In genomic region chr11:69509846-69510390, GRCh38 we compare ENCODE assay signal across 27 cellular contexts. TPM values are rescaled to one million over a fixed set of nuclear protein-coding genes. Genes with fewer than 3 reads are reported as not detected.
DNase-seq lines count a peak whose midpoint lies in the region; ATAC-seq and TF ChIP-seq lines count a peak whose summit lies in the region.
"Had no signal": no experiment of that assay in that cellular context is flagged by ENCODE, and none has a peak within 500 bp of the region (broad histone marks: within the 10 kb centered on the region; RNA-seq: fewer than 3 reads in every experiment).

No MANE protein-coding gene starts in this region.

- H4K20me1 ChIP-seq in SK-N-SH (ENCODE audit: insufficient read depth) = no peaks in the 10 kb centered on the region
- H4K20me1 ChIP-seq: BLaER1 had no signal

- CTCF ChIA-PET in SK-N-SH (lab: Yijun Ruan, JAX) = no interaction called here

- intact Hi-C loops in spleen (cut with DNase I; ENCODE audit: low total_unique reads) = no loop called here

- H4K91ac ChIP-seq in mesenchymal stem cell (ENCODE audit: low read length) = no peak overlapping the region

- H3K79me1 ChIP-seq in mesenchymal stem cell (replicated peaks; ENCODE audit: low read length, poor library complexity, severe bottlenecking) = no peaks in the 10 kb centered on the region

- H3K4me2 ChIP-seq in SK-N-SH (peak overlapping the region; percentile 33; the same call in 1 of the 2 replicates), mesenchymal stem cell (ENCODE audit: low read length, poor library complexity, severe bottlenecking) (no peak overlapping the region)
- H3K4me2 ChIP-seq: GM23338 had no signal

- TF ChIP-seq CTCF in SK-N-SH (IDR thresholded peaks at IDR 0.05) = no peak
- no peak for TF ChIP-seq CTCF in spleen (IDR thresholded peaks at IDR 0.05 in 8 of 11, conservative IDR thresholded peaks at IDR 0.05 in 3 of 11)

- peak overlapping the region; percentile 12 for H4K8ac ChIP-seq in mesenchymal stem cell (ENCODE audit: low read length)

- H3K9me3 ChIP-seq in SK-N-SH = no peaks in the 10 kb centered on the region
- no peaks in the 10 kb centered on the region for H3K9me3 ChIP-seq in MG63
- peaks cover 9% of the 10 kb centered on the region for H3K9me3 ChIP-seq in mesenchymal stem cell (ENCODE audit: control insufficient read depth, low read length)
- peaks cover 0 to 9% (median 0%) of the 10 kb centered on the region in 8 donors for H3K9me3 ChIP-seq in spleen
- H3K9me3 ChIP-seq: Caco-2, HAP-1, SJCRH30 had no signal

- POLR2A ChIA-PET in SK-N-SH (lab: Yijun Ruan, JAX) = no interaction called here

- no peak for TF ChIP-seq POLR2A in spleen (IDR thresholded peaks at IDR 0.05)

- no CpG with 5 or more reads among the region's 10 CpGs for WGBS in SK-N-SH (ENCODE audit: low lambda C conversion rate)
- WGBS in mesenchymal stem cell = 96% methylated on average over 10 of the region's 10 CpGs
- 81 to 94% (median 91%) methylated on average over 10 of the region's 10 CpGs for WGBS in spleen, 5 donors

- 0 out of 2 replicates have a peak overlapping the region, but pooled peaks have one; percentile 16 for H2AFZ ChIP-seq in SK-N-SH (ENCODE audit: low read depth)
- H2AFZ ChIP-seq in mesenchymal stem cell (ENCODE audit: low read depth, low read length) = no peak overlapping the region
- H2AFZ ChIP-seq: GM23338 had no signal

- peak overlapping the region in 1 of 2 experiments; percentile 3 for H3K14ac ChIP-seq in mesenchymal stem cell (ENCODE audit: low read length in 2 of 2)

- H3K36me3 ChIP-seq in SK-N-SH (replicated peaks in 1 of 2; ENCODE audit: control insufficient read depth in 1 of 2, insufficient read depth in 2 of 2, low read length in 1 of 2) (no peaks in the 10 kb centered on the region), MG63 (no peaks in the 10 kb centered on the region), mesenchymal stem cell (ENCODE audit: control insufficient read depth in 1 of 2, insufficient read depth in 2 of 2, low read depth in 1 of 2, low read length in 2 of 2) (no peaks in the 10 kb centered on the region), spleen (no peaks in the 10 kb centered on the region)
- H3K36me3 ChIP-seq: BLaER1, HAP-1, SJCRH30 had no signal

- no peak for TF ChIP-seq RAD21 in SK-N-SH (IDR thresholded peaks at IDR 0.05; ENCODE audit: low read length)

- no peak overlapping the region for H3K23ac ChIP-seq in mesenchymal stem cell (ENCODE audit: low read length in 2 of 2)

- DNase-seq in SK-N-SH = no peak
- DNase-seq in MG63 = peak; percentile 44
- DNase-seq in mesenchymal stem cell = no peak
- peak; percentile 36 for DNase-seq in spleen
- no peak for DNase-seq in activated T-cell treated with anti-CD3 and anti-CD28 coated beads for 4 hours
- DNase-seq: ACHN; CD4-positive, alpha-beta memory T cell; DMS 273 treated with DMSO at 0.1 percent for 48 hours; DMS79 treated with DMSO at 0.1 percent for 48 hours; Kasumi-1; NCI-H1417; NCI-H1694 treated with DMSO at 0.1 percent for 48 hours; NCI-H2081 treated with DMSO at 0.1 percent for 48 hours; NCI-H2171 treated with DMSO at 0.1 percent for 48 hours; NCI-H524 treated with DMSO at 0.1 percent for 48 hours; NCI-H82; SJCRH30 had no signal

- no peak overlapping the region for H2BK15ac ChIP-seq in mesenchymal stem cell (ENCODE audit: low read depth, poor library complexity, severe bottlenecking)

- no peak overlapping the region for H3K9ac ChIP-seq in SK-N-SH
- no peak overlapping the region for H3K9ac ChIP-seq in mesenchymal stem cell (ENCODE audit: low read length)
- H3K9ac ChIP-seq: BLaER1 had no signal

- no peak overlapping the region for H2BK5ac ChIP-seq in mesenchymal stem cell (ENCODE audit: low read depth, low read length, poor library complexity, severe bottlenecking)

- no peaks in the 10 kb centered on the region for H3K79me2 ChIP-seq in SK-N-SH (ENCODE audit: insufficient read depth)

- H3K9me2 ChIP-seq in SK-N-SH = no peaks in the 10 kb centered on the region

- TF ChIP-seq EP300 in SK-N-SH (IDR thresholded peaks at IDR 0.05; ENCODE audit: borderline replicate concordance in 1 of 2, low read depth in 1 of 2, low read length in 1 of 2) = no peak

- peaks cover 0 to 10% of the 10 kb centered on the region in 2 experiments; a peak in 2 of 4 replicates for H3K4me1 ChIP-seq in SK-N-SH (ENCODE audit: control insufficient read depth in 1 of 2, insufficient read depth in 2 of 2, low read depth in 1 of 2, low read length in 1 of 2)
- H3K4me1 ChIP-seq in mesenchymal stem cell (ENCODE audit: control insufficient read depth, insufficient read depth, low read depth, low read length) = peaks cover 12% of the 10 kb centered on the region
- peaks cover 0 to 4% (median 0%) of the 10 kb centered on the region in 6 donors for H3K4me1 ChIP-seq in spleen
- H3K4me1 ChIP-seq: HAP-1, SJCRH30 had no signal

- no peak overlapping the region for H3K4ac ChIP-seq in mesenchymal stem cell (ENCODE audit: low read depth in 1 of 2, low read length in 2 of 2)

- H3F3A ChIP-seq in SK-N-SH (replicated peaks; ENCODE audit: insufficient read depth) = no peaks in the 10 kb centered on the region

- no peak overlapping the region for H3K4me3 ChIP-seq in SK-N-SH (ENCODE audit: low read depth in 2 of 2, low read length in 1 of 2)
- no peak overlapping the region for H3K4me3 ChIP-seq in MG63
- H3K4me3 ChIP-seq in mesenchymal stem cell (ENCODE audit: insufficient read depth in 1 of 2, low read depth in 1 of 2, low read length in 2 of 2) = peak overlapping the region in 1 of 2 experiments; percentile 44
- H3K4me3 ChIP-seq in spleen = no peak overlapping the region
- H3K4me3 ChIP-seq: BLaER1, GM23338, HAP-1, SJCRH30 had no signal

- H3K18ac ChIP-seq in mesenchymal stem cell (ENCODE audit: low read depth in 1 of 2, low read length in 2 of 2) = peak overlapping the region in 1 of 2 experiments; percentile 37

- H2BK120ac ChIP-seq in mesenchymal stem cell (ENCODE audit: low read depth, low read length) = no peak overlapping the region

- H3K27ac ChIP-seq in SK-N-SH (ENCODE audit: low read depth in 2 of 2, low read length in 1 of 2) (no peak overlapping the region), mesenchymal stem cell (ENCODE audit: low read length, poor library complexity, severe bottlenecking) (no peak overlapping the region), spleen (no peak overlapping the region)
- H3K27ac ChIP-seq: 22Rv1, BLaER1, SJCRH30 had no signal

- H2BK12ac ChIP-seq in mesenchymal stem cell (ENCODE audit: low read length in 2 of 2) = peak overlapping the region in 1 of 2 experiments; percentile 32

- no peak overlapping the region for H2AK5ac ChIP-seq in mesenchymal stem cell (ENCODE audit: low read length, severe bottlenecking)

- H3K27me3 ChIP-seq in SK-N-SH (ENCODE audit: insufficient read depth) (no peaks in the 10 kb centered on the region), MG63 (no peaks in the 10 kb centered on the region), mesenchymal stem cell (ENCODE audit: control insufficient read depth in 1 of 2, insufficient read depth in 1 of 2, low read length in 2 of 2) (peaks cover 0 to 7% of the 10 kb centered on the region in 2 experiments), spleen (replicated peaks in 1 of 7) (peaks cover 0 to 5% (median 0%) of the 10 kb centered on the region in 7 donors)
- H3K27me3 ChIP-seq: BLaER1 had no signal

- ATAC-seq in SK-N-SH treated with all-trans-retinoic acid at 6 μM for 48 hours (no peak), GM19324 (IDR thresholded peaks at IDR 0.05; ENCODE audit: low FRiP score, unreplicated experiment) (no peak), HG03565 (IDR thresholded peaks at IDR 0.05; ENCODE audit: unreplicated experiment) (no peak)
- ATAC-seq: GM23338, Panc1 had no signal

TF ChIP-seq in SK-N-SH, 30 proteins besides CTCF, POLR2A, EP300 and RAD21 (continues in another document):
- TF ChIP-seq, protein P1, sequence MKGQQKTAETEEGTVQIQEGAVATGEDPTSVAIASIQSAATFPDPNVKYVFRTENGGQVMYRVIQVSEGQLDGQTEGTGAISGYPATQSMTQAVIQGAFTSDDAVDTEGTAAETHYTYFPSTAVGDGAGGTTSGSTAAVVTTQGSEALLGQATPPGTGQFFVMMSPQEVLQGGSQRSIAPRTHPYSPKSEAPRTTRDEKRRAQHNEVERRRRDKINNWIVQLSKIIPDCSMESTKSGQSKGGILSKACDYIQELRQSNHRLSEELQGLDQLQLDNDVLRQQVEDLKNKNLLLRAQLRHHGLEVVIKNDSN (IDR thresholded peaks at IDR 0.05; ENCODE audit: borderline replicate concordance, low read depth) = no peak
- no peak for TF ChIP-seq RXRA (IDR thresholded peaks at IDR 0.05; ENCODE audit: borderline replicate concordance, low read depth)

TF ChIP-seq in SK-N-SH treated with all-trans-retinoic acid at 6 μM for 48 hours, 23 proteins besides CTCF, POLR2A, EP300 and RAD21 (continues in another document):
- TF ChIP-seq TCF4 (CRISPR knock-in tag; IDR thresholded peaks at IDR 0.05; ENCODE audit: borderline replicate concordance) (no peak), SNAI2 (CRISPR knock-in tag; IDR thresholded peaks at IDR 0.05) (no peak), TOX (CRISPR knock-in tag; IDR thresholded peaks at IDR 0.05; ENCODE audit: borderline replicate concordance) (no peak), ZNF565 (CRISPR knock-in tag; conservative IDR thresholded peaks at IDR 0.05; ENCODE audit: low read depth) (no peak), PPARA (CRISPR knock-in tag; IDR thresholded peaks at IDR 0.05; ENCODE audit: borderline replicate concordance) (no peak), ZFP3 (CRISPR knock-in tag; IDR thresholded peaks at IDR 0.05) (no peak), ZNF70 (CRISPR knock-in tag; IDR thresholded peaks at IDR 0.05) (no peak), ESRRG (CRISPR knock-in tag; IDR thresholded peaks at IDR 0.05) (no peak)
- TF ChIP-seq, protein P2, sequence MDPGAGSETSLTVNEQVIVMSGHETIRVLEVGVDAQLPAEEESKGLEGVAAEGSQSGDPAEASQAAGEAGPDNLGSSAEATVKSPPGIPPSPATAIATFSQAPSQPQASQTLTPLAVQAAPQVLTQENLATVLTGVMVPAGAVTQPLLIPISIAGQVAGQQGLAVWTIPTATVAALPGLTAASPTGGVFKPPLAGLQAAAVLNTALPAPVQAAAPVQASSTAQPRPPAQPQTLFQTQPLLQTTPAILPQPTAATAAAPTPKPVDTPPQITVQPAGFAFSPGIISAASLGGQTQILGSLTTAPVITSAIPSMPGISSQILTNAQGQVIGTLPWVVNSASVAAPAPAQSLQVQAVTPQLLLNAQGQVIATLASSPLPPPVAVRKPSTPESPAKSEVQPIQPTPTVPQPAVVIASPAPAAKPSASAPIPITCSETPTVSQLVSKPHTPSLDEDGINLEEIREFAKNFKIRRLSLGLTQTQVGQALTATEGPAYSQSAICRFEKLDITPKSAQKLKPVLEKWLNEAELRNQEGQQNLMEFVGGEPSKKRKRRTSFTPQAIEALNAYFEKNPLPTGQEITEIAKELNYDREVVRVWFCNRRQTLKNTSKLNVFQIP (CRISPR knock-in tag; IDR thresholded peaks at IDR 0.05; ENCODE audit: borderline replicate concordance, low read depth) = no peak

RNA-seq across cellular contexts. Expression of gene LINC01488, which starts 28.5 kb away (rescaled TPM):
- polyA plus RNA-seq in SK-N-SH (2012; rRNA removed) = not detected in 2 replicates
- polyA plus RNA-seq in SK-N-SH (2012; cell fraction: cytosol; rRNA removed) = not detected in 2 replicates
- polyA plus RNA-seq in SK-N-SH (2012; cell fraction: nucleus; rRNA removed) = 0.08 TPM in 1 of 2 replicates, not detected in the other
- not detected in 2 replicates for total RNA-seq in MG63 (2014; rRNA removed; shearing (Covaris generic); ENCODE audit: low replicate concordance)
- polyA plus RNA-seq in mesenchymal stem cell (2013, experiment 1 of 2) = not detected
- not detected for polyA plus RNA-seq in mesenchymal stem cell (2013, experiment 2 of 2)
- total RNA-seq in spleen = not detected
- polyA plus RNA-seq in spleen = not detected
- total RNA-seq: Caco-2; CD4-positive, alpha-beta memory T cell; GM23338; MCF 10A; SJCRH30 had no signal
- polyA plus RNA-seq: CD4-positive, alpha-beta memory T cell; GM23338 had no signal

Comparison
In these comparisons a context has a peak if more than half of its experiments do, and no peak if none do; other contexts are left out.
1. DNase-seq: peak in MG63 (single experiment) and spleen (single experiment); none in SK-N-SH (single experiment), mesenchymal stem cell (single experiment) and activated T-cell treated with anti-CD3 and anti-CD28 coated beads for 4 hours (single experiment).